9 cellular contexts compared by ENCODE assay signal in the genomic region with DNA sequence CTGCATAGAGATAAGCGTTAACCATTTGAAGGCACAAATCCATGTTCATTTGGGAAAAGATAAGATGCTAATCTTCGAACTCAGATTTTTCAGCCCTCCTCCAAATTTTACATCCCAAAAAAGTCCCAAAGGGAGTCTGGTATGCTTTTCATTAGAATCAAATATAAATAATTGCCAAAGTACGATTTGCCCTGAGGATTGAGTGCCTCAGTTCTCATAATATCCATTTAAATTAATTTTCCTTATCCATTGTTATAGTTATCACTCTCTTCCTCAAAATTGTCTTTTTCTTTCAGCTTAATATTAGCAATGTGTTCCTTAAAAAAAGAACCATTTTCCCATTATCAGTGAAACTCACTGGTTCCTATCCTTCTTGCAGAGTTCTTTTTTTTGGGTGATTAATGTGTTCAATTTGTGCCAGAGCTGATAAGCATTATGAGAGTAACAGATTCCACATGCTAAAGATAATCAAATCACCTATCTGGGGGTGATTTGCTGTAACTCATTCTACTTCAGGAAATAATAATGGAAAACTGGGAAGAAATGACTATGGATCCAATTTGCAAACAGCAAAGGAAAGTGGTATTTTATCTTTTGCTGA. TPM values are rescaled to one million over a fixed set of nuclear protein-coding genes. Genes with fewer than 3 reads are reported as not detected.
A peak's percentile ranks its signal among the peaks of the same experiment; 100 is the strongest.
DNase-seq lines count a peak whose midpoint lies in the region; ATAC-seq and TF ChIP-seq lines count a peak whose summit lies in the region.
"Had no signal": no experiment of that assay in that cellular context is flagged by ENCODE, and none has a peak within 500 bp of the region (broad histone marks: within the 10 kb centered on the region; RNA-seq: fewer than 3 reads in every experiment).

No MANE protein-coding gene starts in this region.

- H2BK15ac ChIP-seq in H9 (ENCODE audit: low read depth, low read length): no peak overlapping the region

- peak overlapping the region; percentile 58 for H3K4me2 ChIP-seq in H9 (ENCODE audit: insufficient read depth, insufficient read length, low read length)

- H3K27me3 Mint-ChIP-seq in H9 (ENCODE audit: low read depth) (no peaks in the 10 kb centered on the region), MCF 10A (ENCODE audit: insufficient read depth, unreplicated experiment) (no peaks in the 10 kb centered on the region)

- H3K56ac ChIP-seq in H9 (ENCODE audit: insufficient read length, low read depth, low read length): no peak overlapping the region

- POLR2A ChIA-PET in MCF 10A (lab: Yijun Ruan, JAX): no interaction called here
- POLR2A ChIA-PET in GM10248 (lab: Yijun Ruan, JAX): no interaction called here

- no peaks in the 10 kb centered on the region for H3K23me2 ChIP-seq in H9 (ENCODE audit: insufficient read length, low read depth, low read length, poor library complexity, severe bottlenecking)

- H3K36me3 Mint-ChIP-seq in H9 (ENCODE audit: insufficient read depth in 1 of 3, low read depth in 3 of 3) (no peaks in the 10 kb centered on the region), MCF 10A (ENCODE audit: insufficient read depth, unreplicated experiment) (no peaks in the 10 kb centered on the region)
- H3K36me3 Mint-ChIP-seq: memory B cell had no signal

- H4K20me1 ChIP-seq in H9 (ENCODE audit: control insufficient read depth, insufficient read depth, insufficient read length): no peaks in the 10 kb centered on the region

- H3K4me1 ChIP-seq in H9 (ENCODE audit: insufficient read depth, low read length): peaks cover 7% of the 10 kb centered on the region

- H2AFZ ChIP-seq in H9 (ENCODE audit: low read length): peak overlapping the region; percentile 60

- no peaks in the 10 kb centered on the region for H3K79me2 ChIP-seq in H9 (ENCODE audit: insufficient read depth, low read length)

- no peak overlapping the region for H2BK120ac ChIP-seq in H9 (ENCODE audit: low read depth, low read length, poor library complexity, severe bottlenecking)

- H3K27ac Mint-ChIP-seq in H9: peak overlapping the region in 2 of 3 experiments; percentile 82 to 90; a peak in 5 of 7 replicates
- H3K27ac Mint-ChIP-seq in MCF 10A (ENCODE audit: low read depth, unreplicated experiment): peak overlapping the region; percentile 81
- H3K27ac Mint-ChIP-seq: memory B cell had no signal

- no peak overlapping the region for H2BK20ac ChIP-seq in H9 (ENCODE audit: low read depth, low read length, poor library complexity, severe bottlenecking)

- H3K4me3 ChIP-seq in skin epidermis: peak overlapping the region; percentile 23 to 43 (median 32)

- no peak overlapping the region for H3K4ac ChIP-seq in H9 (ENCODE audit: low read depth, low read length)

- H4K91ac ChIP-seq in H9 (ENCODE audit: insufficient read length, low read depth, low read length): no peak overlapping the region

- no peak overlapping the region for H2BK5ac ChIP-seq in H9 (ENCODE audit: insufficient read length, low read length)

- H3K9ac ChIP-seq in H9 (ENCODE audit: extremely low read depth, insufficient read length, low read length): peak overlapping the region; percentile 28

- WGBS in H9 (ENCODE audit: extremely low coverage, insufficient read length, low lambda C conversion rate): no CpG with 5 or more reads among the region's 3 CpGs

- DNase-seq in H9 (no peak), MCF 10A (ENCODE audit: unreplicated experiment) (no peak), GM10248 (ENCODE audit: extremely low spot score) (no peak), left lobe of liver (ENCODE audit: low spot score) (no peak)
- no peak for DNase-seq in NK-92 treated with Interleukin-12 subunit alpha and Interleukin-12 subunit beta, amount 100 ng/mL, for 24 hours (lab: John Stamatoyannopoulos, UW)

- H3K27ac ChIP-seq in H9 (ENCODE audit: insufficient read length, low read depth, low read length) (peak overlapping the region; percentile 28), layer of hippocampus (ENCODE audit: low read depth, low read length) (peak overlapping the region; percentile 75), skin epidermis (peak overlapping the region in 20 of 21 experiments; percentile 69 to 91 (median 81))

- H3K9me3 ChIP-seq in H9 (ENCODE audit: control insufficient read depth, low read depth, low read length): no peaks in the 10 kb centered on the region

- CTCF ChIA-PET in MCF 10A (lab: Yijun Ruan, JAX) (interaction anchor here (1.3 kb wide), 1 partner anchor 822 kb away, joined by 4 read pairs; no protein-coding TSS in a partner anchor), GM10248 (lab: Yijun Ruan, JAX) (interaction anchor here (0.8 to 1.3 kb wide), 4 partner anchors 14 to 25 kb away, joined by 3 to 4 read pairs (median 3); no protein-coding TSS in a partner anchor)

- H3K27me3 ChIP-seq in H9 (ENCODE audit: insufficient read depth, low read length) (no peaks in the 10 kb centered on the region), layer of hippocampus (ENCODE audit: control insufficient read depth, insufficient read depth, low read length) (no peaks in the 10 kb centered on the region)

- peak overlapping the region; percentile 63 for H3K18ac ChIP-seq in H9 (ENCODE audit: insufficient read length, low read depth, low read length)

- H3K4me3 Mint-ChIP-seq in H9 (peak overlapping the region; percentile 55 to 75), MCF 10A (ENCODE audit: unreplicated experiment) (no peak overlapping the region)
- H3K4me3 Mint-ChIP-seq: memory B cell had no signal

- ATAC-seq in HG03175 (IDR thresholded peaks at IDR 0.05; ENCODE audit: unreplicated experiment): no peak
- no peak for ATAC-seq in left lobe of liver

- peak overlapping the region; percentile 62; the same call in 1 of the 2 replicates for H3K14ac ChIP-seq in H9 (ENCODE audit: insufficient read depth, low read length)

- no peak for TF ChIP-seq CTCF in H9 (conservative IDR thresholded peaks at IDR 0.05)
- no peak for TF ChIP-seq CTCF in MCF 10A (IDR thresholded peaks at IDR 0.05; ENCODE audit: unreplicated experiment)
- TF ChIP-seq CTCF in GM10248 (IDR thresholded peaks at IDR 0.05; ENCODE audit: control extremely low read depth, extremely low read depth, low read depth, missing control alignments): no peak

- no TSS peak for BruUV-seq in MCF 10A (replicated peaks; lab: Mats Ljungman, UMichigan)

- H3K9me3 Mint-ChIP-seq in H9 (no peaks in the 10 kb centered on the region; a peak in 1 of 5 replicates), MCF 10A (ENCODE audit: unreplicated experiment) (peaks cover 17% of the 10 kb centered on the region)

- H4K8ac ChIP-seq in H9 (replicated peaks; ENCODE audit: insufficient read length, low read depth, low read length): no peak overlapping the region

- H3T11ph ChIP-seq in H9 (ENCODE audit: low read length): no peak overlapping the region

- no peak overlapping the region for H2AK5ac ChIP-seq in H9 (ENCODE audit: insufficient read length, low read length)

- no peak overlapping the region for H3K23ac ChIP-seq in H9 (ENCODE audit: insufficient read length, low read depth, low read length)

- H4K5ac ChIP-seq in H9 (ENCODE audit: insufficient read length, low read depth, low read length): peak overlapping the region; percentile 86

- intact Hi-C loops in MCF 10A (cut with micrococcal nuclease): no loop called here

- H3K4me1 Mint-ChIP-seq in H9 (peaks cover 18% of the 10 kb centered on the region in 2 experiments), MCF 10A (ENCODE audit: insufficient read depth, unreplicated experiment) (peaks cover 26% of the 10 kb centered on the region)
- H3K4me1 Mint-ChIP-seq: memory B cell had no signal

- H3K79me1 ChIP-seq in H9 (ENCODE audit: insufficient read depth, low read depth, low read length, poor library complexity, severe bottlenecking): no peaks in the 10 kb centered on the region

- H2BK12ac ChIP-seq in H9 (ENCODE audit: insufficient read length, low read depth, low read length): peak overlapping the region; percentile 89

RNA-seq across cellular contexts. Expression of a gene that starts 0.7 kb away (rescaled TPM):
- total RNA-seq in H9 (2021) (1.3 and 1.9 TPM in 2 replicates), MCF 10A (2022) (0.28 TPM in 1 of 2 replicates, not detected in the other), left lobe of liver (46.2 TPM)

Comparison
In these comparisons a context has a peak if more than half of its experiments do, and no peak if none do; other contexts are left out.
1. H3K27ac ChIP-seq: peak in every context shown above with its lines; median percentile 81 in skin epidermis; 75 in layer of hippocampus; 28 in H9.
2. RNA of a gene that starts 0.7 kb away (total RNA-seq): 46.2 TPM in left lobe of liver (single experiment); 1.3 to 1.9 TPM in H9 and 0.28 TPM in MCF 10A; every median in the first group is over 10 times any median in the second.